In the genomic region with DNA sequence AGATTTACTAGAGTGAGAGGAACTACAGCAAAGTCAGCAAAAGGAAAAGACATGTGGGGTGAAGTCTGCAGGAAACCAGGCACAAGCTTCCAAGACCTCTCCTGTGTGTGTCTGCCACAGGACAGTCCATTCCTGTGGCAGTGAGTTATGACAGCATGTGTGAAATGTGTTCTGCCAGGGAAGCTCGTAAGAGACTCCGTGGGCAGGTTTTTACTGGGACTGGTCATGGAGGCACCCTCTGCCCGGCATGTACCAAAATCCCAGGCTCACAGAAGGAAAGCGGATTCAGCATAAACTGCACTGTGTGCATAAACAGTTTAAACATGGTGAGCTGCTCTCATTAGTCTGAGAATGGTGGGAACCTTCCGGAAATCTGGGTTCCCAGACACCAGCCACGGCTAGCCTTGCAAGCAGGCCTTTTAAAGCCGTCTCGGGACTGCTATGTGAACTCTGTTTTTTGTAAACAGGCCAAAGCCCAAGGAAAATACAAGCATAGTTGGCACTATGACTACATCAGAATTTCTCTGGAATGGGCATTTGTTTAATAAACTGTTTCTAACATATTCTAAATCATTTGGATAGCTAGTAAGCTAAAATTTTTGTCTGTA, we compare ENCODE assay signal across 19 cellular contexts.
DNase-seq lines count a peak whose midpoint lies in the region; ATAC-seq and TF ChIP-seq lines count a peak whose summit lies in the region.
"Had no signal": no experiment of that assay in that cellular context is flagged by ENCODE, and none has a peak within 500 bp of the region (broad histone marks: within the 10 kb centered on the region; RNA-seq: fewer than 3 reads in every experiment).

No MANE protein-coding gene starts in this region.

- H3K4me1 ChIP-seq in SJSA1 (replicated peaks) (peaks cover 29% of the 10 kb centered on the region), fibroblast of lung (ENCODE audit: control insufficient read depth, extremely low read depth, insufficient read depth, low read length) (no peaks in the 10 kb centered on the region), rectal smooth muscle tissue (ENCODE audit: control insufficient read depth, insufficient read depth, low read length) (peaks cover 20% of the 10 kb centered on the region), upper lobe of left lung (no peaks in the 10 kb centered on the region)
- H3K4me1 ChIP-seq: heart right ventricle had no signal

- H3K9me3 ChIP-seq in SJSA1 (replicated peaks): no peaks in the 10 kb centered on the region
- no peaks in the 10 kb centered on the region for H3K9me3 ChIP-seq in fibroblast of lung (ENCODE audit: control insufficient read depth, insufficient read depth, low read depth, low read length)
- H3K9me3 ChIP-seq in upper lobe of left lung: no peaks in the 10 kb centered on the region
- no peaks in the 10 kb centered on the region for H3K9me3 ChIP-seq in WERI-Rb-1 (ENCODE audit: severe bottlenecking)
- H3K9me3 ChIP-seq: heart right ventricle, neutrophil had no signal

- H3K79me2 ChIP-seq in fibroblast of lung (ENCODE audit: control insufficient read depth, insufficient read depth, low read length): no peaks in the 10 kb centered on the region

- intact Hi-C loops in Right ventricle myocardium superior (cut with DNase I): no loop called here

- no peak for TF ChIP-seq EP300 in upper lobe of left lung (IDR thresholded peaks at IDR 0.05)

- TF ChIP-seq CTCF in fibroblast of lung (conservative IDR thresholded peaks at IDR 0.05 in 1 of 2, IDR thresholded peaks at IDR 0.05 in 1 of 2; ENCODE audit: low read depth in 1 of 2, low read length in 2 of 2) (no peak), upper lobe of left lung (IDR thresholded peaks at IDR 0.05) (no peak), WERI-Rb-1 (IDR thresholded peaks at IDR 0.05; ENCODE audit: low read depth, low read length) (no peak)

- no peak for TF ChIP-seq POLR2A in upper lobe of left lung (IDR thresholded peaks at IDR 0.05)

- no peaks in the 10 kb centered on the region for H3K36me3 ChIP-seq in SJSA1
- H3K36me3 ChIP-seq in fibroblast of lung (ENCODE audit: control insufficient read depth, insufficient read depth, low read length): no peaks in the 10 kb centered on the region
- H3K36me3 ChIP-seq in rectal smooth muscle tissue (ENCODE audit: control insufficient read depth, insufficient read depth, low read length): no peaks in the 10 kb centered on the region
- no peaks in the 10 kb centered on the region for H3K36me3 ChIP-seq in upper lobe of left lung
- no peaks in the 10 kb centered on the region for H3K36me3 ChIP-seq in WERI-Rb-1
- H3K36me3 ChIP-seq: heart right ventricle, neutrophil had no signal

- ATAC-seq in upper lobe of left lung (ENCODE audit: low FRiP score in 2 of 2) (no peak), GM21529 (IDR thresholded peaks at IDR 0.05; ENCODE audit: unreplicated experiment) (no peak), Right ventricle myocardium superior (ENCODE audit: poor library complexity) (no peak)
- ATAC-seq: stimulated activated memory B cell treated with anti-CD40 and anti-IgM and Interleukin-4, amounts not matched to agents 10 μg/mL and 1 μg/mL and 100 μg/mL, for 72 hours had no signal

- no peak overlapping the region for H3K4me2 ChIP-seq in fibroblast of lung (ENCODE audit: extremely low read depth, insufficient read depth, low read length)

- peak overlapping the region; percentile 37 for H3K27ac ChIP-seq in SJSA1
- no peak overlapping the region for H3K27ac ChIP-seq in fibroblast of lung (ENCODE audit: insufficient read depth, low read length)
- H3K27ac ChIP-seq in rectal smooth muscle tissue (ENCODE audit: low read depth, low read length): peak overlapping the region; percentile 41
- no peak overlapping the region for H3K27ac ChIP-seq in upper lobe of left lung
- H3K27ac ChIP-seq in WERI-Rb-1: no peak overlapping the region
- H3K27ac ChIP-seq: epithelial cell of prostate, heart right ventricle, neutrophil had no signal

- H3K27me3 ChIP-seq in SJSA1 (replicated peaks): no peaks in the 10 kb centered on the region
- H3K27me3 ChIP-seq in fibroblast of lung (ENCODE audit: control insufficient read depth, insufficient read depth, low read length): no peaks in the 10 kb centered on the region
- no peaks in the 10 kb centered on the region for H3K27me3 ChIP-seq in rectal smooth muscle tissue (ENCODE audit: control insufficient read depth, insufficient read depth, low read length)
- no peaks in the 10 kb centered on the region for H3K27me3 ChIP-seq in upper lobe of left lung
- H3K27me3 ChIP-seq in WERI-Rb-1 (ENCODE audit: insufficient read depth, low read depth, severe bottlenecking): no peaks in the 10 kb centered on the region
- H3K27me3 ChIP-seq: heart right ventricle, neutrophil had no signal

- no peak overlapping the region for H3K4me3 ChIP-seq in SJSA1
- no peak overlapping the region for H3K4me3 ChIP-seq in fibroblast of lung (replicated peaks in 1 of 4; ENCODE audit: control extremely low read depth in 1 of 4, insufficient read depth in 1 of 4, low read depth in 3 of 4, low read length in 4 of 4)
- no peak overlapping the region for H3K4me3 ChIP-seq in rectal smooth muscle tissue (ENCODE audit: low read length)
- H3K4me3 ChIP-seq in upper lobe of left lung: no peak overlapping the region
- no peak overlapping the region for H3K4me3 ChIP-seq in WERI-Rb-1 (ENCODE audit: low read depth, low read length)
- H3K4me3 ChIP-seq: heart right ventricle had no signal

- WGBS in upper lobe of left lung, 2 donors: 54 to 71% methylated on average over 7 to 8 of the region's 8 CpGs

- H2AFZ ChIP-seq in fibroblast of lung (ENCODE audit: low read length): no peak overlapping the region

- no peaks in the 10 kb centered on the region for H4K20me1 ChIP-seq in fibroblast of lung (ENCODE audit: control insufficient read depth, extremely low read depth, insufficient read depth, low read length)

- no peak overlapping the region for H3K9ac ChIP-seq in fibroblast of lung (ENCODE audit: insufficient read depth, low read length)
- H3K9ac ChIP-seq in rectal smooth muscle tissue (ENCODE audit: low read length): no peak overlapping the region

- DNase-seq in AG08396 (ENCODE audit: low spot score) (peak; percentile 6), SJSA1 (ENCODE audit: low read depth in 1 of 2, low spot score in 2 of 2) (peak; percentile 45 to 54), fibroblast of lung (ENCODE audit: low read depth in 2 of 2) (peak; percentile 56 to 59), upper lobe of left lung (no peak), Right ventricle myocardium superior (no peak), WERI-Rb-1 (no peak)
- DNase-seq: activated B cell treated with CpG ODN at 0.5 μM for 24 hours; activated effector memory CD4-positive, alpha-beta T cell treated with Interleukin-2 at 50 U/mL for 16 hours; amniotic stem cell; CD4-positive, CD25-positive, alpha-beta regulatory T cell; cortex of kidney; heart right ventricle; kidney; NCI-H1436 had no signal

Comparison
In these comparisons a context has a peak if more than half of its experiments do, and no peak if none do; other contexts are left out.
1. DNase-seq: peak in AG08396 (single experiment), SJSA1 (2 of 2) and fibroblast of lung (2 of 2); none in upper lobe of left lung (0 of 2), Right ventricle myocardium superior (single experiment) and WERI-Rb-1 (single experiment).
2. H3K27ac ChIP-seq: peak in SJSA1 (single experiment) and rectal smooth muscle tissue (single experiment); none in fibroblast of lung (single experiment), upper lobe of left lung (0 of 4) and WERI-Rb-1 (single experiment).